In the genomic region with DNA sequence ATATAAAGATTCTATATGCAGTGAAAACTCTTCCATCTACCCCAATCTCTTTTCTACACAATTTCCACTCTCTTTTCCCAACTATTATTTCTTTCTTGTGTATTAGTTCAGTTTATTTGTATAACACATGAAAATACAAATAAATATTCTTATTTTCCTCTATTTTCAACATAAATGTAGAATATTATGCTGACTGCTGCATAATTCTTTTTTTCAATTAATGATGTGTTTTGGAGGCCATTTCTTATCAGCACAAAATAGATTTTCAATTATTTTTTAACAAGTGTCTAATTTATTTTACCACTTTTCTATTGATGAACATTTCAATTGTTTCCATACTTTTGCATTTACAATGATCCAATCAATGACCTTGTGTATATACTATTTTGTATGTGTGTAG, we compare ENCODE assay signal across 8 cellular contexts.
"Had no signal": no experiment of that assay in that cellular context is flagged by ENCODE, and none has a peak within 500 bp of the region (broad histone marks: within the 10 kb centered on the region; RNA-seq: fewer than 3 reads in every experiment).

No MANE protein-coding gene starts in this region.

- H3K4me3 ChIP-seq: GM23248, HAP-1 had no signal

- H3K9ac ChIP-seq: GM23248 had no signal

- H3K27ac ChIP-seq: GM23248, HL-60 had no signal

- H3K36me3 ChIP-seq: HAP-1 had no signal

- ATAC-seq: HCT116 had no signal

- H2AFZ ChIP-seq: GM23248 had no signal

- H3K4me1 ChIP-seq: HAP-1 had no signal

- DNase-seq: GM23248, GOT3, H7, HFFc6, KG1 had no signal

- H3K9me3 ChIP-seq: HAP-1 had no signal
